Comparison of ENCODE assay signal across 1 cellular context in the genomic region with DNA sequence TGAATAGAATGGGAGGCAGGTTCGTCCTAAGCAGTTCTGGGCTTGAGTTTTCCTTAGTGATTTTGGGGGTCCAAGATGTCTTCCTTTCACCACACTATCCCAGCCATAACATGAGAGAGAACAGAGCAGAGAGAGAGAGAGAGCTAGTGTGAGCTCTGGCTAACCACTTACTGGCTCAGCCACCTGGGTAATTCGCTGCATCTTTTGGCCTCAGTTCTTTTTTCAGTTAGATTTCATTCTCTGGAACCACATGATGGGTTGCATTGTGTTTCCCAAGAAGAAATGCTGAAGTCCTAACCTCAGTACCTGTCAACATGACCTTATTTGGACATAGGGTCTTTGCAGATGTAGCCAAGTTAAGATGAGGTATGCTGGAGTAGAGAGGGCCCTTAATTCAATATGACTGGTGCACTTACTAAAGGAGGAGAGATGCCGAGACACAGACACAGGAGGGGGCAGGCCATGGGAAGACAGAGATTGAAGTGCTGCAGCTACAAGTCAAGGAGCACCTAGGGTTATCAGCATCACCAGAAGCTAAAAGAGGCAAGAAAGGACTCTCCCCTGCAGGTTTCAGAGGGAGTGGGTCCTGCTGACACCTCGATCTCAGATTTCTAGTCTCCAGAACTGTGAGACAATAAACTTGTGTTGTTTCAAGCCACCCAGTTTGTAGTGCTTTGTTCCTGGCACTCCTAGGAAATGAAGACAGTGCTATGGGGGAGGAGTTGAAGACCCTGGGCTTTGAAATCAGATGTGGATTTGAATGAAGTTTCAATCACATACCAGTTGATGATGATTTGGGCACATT.
TF ChIP-seq lines count a peak whose summit lies in the region.

No MANE protein-coding gene starts in this region.

TF ChIP-seq in K562, 482 proteins besides CTCF, POLR2A, EP300 and RAD21 (continued from another document and continues in another):
- no peak for TF ChIP-seq JUN (IDR thresholded peaks at IDR 0.05; ENCODE audit: borderline replicate concordance, low read depth, low read length)
- no peak for TF ChIP-seq JUN (CRISPR knock-in tag; IDR thresholded peaks at IDR 0.05; ENCODE audit: borderline replicate concordance)
- TF ChIP-seq CBFA2T3 (IDR thresholded peaks at IDR 0.05) = peak; percentile 67
- no peak for TF ChIP-seq GATAD2B (IDR thresholded peaks at IDR 0.05; ENCODE audit: borderline replicate concordance)
- TF ChIP-seq TSC22D4 (tag; IDR thresholded peaks at IDR 0.05) = no peak
- no peak for TF ChIP-seq SIN3B (IDR thresholded peaks at IDR 0.05; ENCODE audit: low read depth)
- no peak for TF ChIP-seq SIN3A (IDR thresholded peaks at IDR 0.05; ENCODE audit: borderline replicate concordance in 2 of 2, control insufficient read depth in 1 of 2, low read depth in 2 of 2, low read length in 2 of 2)
- TF ChIP-seq, protein P1, sequence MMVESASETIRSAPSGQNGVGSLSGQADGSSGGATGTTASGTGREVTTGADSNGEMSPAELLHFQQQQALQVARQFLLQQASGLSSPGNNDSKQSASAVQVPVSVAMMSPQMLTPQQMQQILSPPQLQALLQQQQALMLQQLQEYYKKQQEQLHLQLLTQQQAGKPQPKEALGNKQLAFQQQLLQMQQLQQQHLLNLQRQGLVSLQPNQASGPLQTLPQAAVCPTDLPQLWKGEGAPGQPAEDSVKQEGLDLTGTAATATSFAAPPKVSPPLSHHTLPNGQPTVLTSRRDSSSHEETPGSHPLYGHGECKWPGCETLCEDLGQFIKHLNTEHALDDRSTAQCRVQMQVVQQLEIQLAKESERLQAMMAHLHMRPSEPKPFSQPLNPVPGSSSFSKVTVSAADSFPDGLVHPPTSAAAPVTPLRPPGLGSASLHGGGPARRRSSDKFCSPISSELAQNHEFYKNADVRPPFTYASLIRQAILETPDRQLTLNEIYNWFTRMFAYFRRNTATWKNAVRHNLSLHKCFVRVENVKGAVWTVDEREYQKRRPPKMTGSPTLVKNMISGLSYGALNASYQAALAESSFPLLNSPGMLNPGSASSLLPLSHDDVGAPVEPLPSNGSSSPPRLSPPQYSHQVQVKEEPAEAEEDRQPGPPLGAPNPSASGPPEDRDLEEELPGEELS (CRISPR knock-in tag; IDR thresholded peaks at IDR 0.05; ENCODE audit: borderline replicate concordance) = no peak
- TF ChIP-seq MAFK (IDR thresholded peaks at IDR 0.05; ENCODE audit: low read length) = no peak
- TF ChIP-seq, protein P2, sequence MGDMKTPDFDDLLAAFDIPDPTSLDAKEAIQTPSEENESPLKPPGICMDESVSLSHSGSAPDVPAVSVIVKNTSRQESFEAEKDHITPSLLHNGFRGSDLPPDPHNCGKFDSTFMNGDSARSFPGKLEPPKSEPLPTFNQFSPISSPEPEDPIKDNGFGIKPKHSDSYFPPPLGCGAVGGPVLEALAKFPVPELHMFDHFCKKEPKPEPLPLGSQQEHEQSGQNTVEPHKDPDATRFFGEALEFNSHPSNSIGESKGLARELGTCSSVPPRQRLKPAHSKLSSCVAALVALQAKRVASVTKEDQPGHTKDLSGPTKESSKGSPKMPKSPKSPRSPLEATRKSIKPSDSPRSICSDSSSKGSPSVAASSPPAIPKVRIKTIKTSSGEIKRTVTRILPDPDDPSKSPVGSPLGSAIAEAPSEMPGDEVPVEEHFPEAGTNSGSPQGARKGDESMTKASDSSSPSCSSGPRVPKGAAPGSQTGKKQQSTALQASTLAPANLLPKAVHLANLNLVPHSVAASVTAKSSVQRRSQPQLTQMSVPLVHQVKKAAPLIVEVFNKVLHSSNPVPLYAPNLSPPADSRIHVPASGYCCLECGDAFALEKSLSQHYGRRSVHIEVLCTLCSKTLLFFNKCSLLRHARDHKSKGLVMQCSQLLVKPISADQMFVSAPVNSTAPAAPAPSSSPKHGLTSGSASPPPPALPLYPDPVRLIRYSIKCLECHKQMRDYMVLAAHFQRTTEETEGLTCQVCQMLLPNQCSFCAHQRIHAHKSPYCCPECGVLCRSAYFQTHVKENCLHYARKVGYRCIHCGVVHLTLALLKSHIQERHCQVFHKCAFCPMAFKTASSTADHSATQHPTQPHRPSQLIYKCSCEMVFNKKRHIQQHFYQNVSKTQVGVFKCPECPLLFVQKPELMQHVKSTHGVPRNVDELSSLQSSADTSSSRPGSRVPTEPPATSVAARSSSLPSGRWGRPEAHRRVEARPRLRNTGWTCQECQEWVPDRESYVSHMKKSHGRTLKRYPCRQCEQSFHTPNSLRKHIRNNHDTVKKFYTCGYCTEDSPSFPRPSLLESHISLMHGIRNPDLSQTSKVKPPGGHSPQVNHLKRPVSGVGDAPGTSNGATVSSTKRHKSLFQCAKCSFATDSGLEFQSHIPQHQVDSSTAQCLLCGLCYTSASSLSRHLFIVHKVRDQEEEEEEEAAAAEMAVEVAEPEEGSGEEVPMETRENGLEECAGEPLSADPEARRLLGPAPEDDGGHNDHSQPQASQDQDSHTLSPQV (IDR thresholded peaks at IDR 0.05) = no peak
- no peak for TF ChIP-seq CBX5 (IDR thresholded peaks at IDR 0.05; ENCODE audit: borderline replicate concordance, low read depth)
- no peak for TF ChIP-seq DMBX1 (CRISPR knock-in tag; IDR thresholded peaks at IDR 0.05; ENCODE audit: borderline replicate concordance)
- no peak for TF ChIP-seq ZNF57 (CRISPR knock-in tag; IDR thresholded peaks at IDR 0.05)
- TF ChIP-seq ARNT (IDR thresholded peaks at IDR 0.05) = no peak
- TF ChIP-seq, protein P3, sequence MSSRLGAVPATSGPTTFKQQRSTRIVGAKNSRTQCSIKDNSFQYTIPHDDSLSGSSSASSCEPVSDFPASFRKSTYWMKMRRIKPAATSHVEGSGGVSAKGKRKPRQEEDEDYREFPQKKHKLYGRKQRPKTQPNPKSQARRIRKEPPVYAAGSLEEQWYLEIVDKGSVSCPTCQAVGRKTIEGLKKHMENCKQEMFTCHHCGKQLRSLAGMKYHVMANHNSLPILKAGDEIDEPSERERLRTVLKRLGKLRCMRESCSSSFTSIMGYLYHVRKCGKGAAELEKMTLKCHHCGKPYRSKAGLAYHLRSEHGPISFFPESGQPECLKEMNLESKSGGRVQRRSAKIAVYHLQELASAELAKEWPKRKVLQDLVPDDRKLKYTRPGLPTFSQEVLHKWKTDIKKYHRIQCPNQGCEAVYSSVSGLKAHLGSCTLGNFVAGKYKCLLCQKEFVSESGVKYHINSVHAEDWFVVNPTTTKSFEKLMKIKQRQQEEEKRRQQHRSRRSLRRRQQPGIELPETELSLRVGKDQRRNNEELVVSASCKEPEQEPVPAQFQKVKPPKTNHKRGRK (tag; IDR thresholded peaks at IDR 0.05) = no peak
- TF ChIP-seq, protein P4, sequence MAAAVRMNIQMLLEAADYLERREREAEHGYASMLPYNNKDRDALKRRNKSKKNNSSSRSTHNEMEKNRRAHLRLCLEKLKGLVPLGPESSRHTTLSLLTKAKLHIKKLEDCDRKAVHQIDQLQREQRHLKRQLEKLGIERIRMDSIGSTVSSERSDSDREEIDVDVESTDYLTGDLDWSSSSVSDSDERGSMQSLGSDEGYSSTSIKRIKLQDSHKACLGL (CRISPR knock-in tag; IDR thresholded peaks at IDR 0.05; ENCODE audit: borderline replicate concordance, poor library complexity, severe bottlenecking) = no peak
- TF ChIP-seq, protein P5, sequence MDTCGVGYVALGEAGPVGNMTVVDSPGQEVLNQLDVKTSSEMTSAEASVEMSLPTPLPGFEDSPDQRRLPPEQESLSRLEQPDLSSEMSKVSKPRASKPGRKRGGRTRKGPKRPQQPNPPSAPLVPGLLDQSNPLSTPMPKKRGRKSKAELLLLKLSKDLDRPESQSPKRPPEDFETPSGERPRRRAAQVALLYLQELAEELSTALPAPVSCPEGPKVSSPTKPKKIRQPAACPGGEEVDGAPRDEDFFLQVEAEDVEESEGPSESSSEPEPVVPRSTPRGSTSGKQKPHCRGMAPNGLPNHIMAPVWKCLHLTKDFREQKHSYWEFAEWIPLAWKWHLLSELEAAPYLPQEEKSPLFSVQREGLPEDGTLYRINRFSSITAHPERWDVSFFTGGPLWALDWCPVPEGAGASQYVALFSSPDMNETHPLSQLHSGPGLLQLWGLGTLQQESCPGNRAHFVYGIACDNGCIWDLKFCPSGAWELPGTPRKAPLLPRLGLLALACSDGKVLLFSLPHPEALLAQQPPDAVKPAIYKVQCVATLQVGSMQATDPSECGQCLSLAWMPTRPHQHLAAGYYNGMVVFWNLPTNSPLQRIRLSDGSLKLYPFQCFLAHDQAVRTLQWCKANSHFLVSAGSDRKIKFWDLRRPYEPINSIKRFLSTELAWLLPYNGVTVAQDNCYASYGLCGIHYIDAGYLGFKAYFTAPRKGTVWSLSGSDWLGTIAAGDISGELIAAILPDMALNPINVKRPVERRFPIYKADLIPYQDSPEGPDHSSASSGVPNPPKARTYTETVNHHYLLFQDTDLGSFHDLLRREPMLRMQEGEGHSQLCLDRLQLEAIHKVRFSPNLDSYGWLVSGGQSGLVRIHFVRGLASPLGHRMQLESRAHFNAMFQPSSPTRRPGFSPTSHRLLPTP (IDR thresholded peaks at IDR 0.05; ENCODE audit: borderline replicate concordance, extremely low read depth, insufficient read length) = no peak
- 0 out of 4 replicates have a peak, but pooled peaks of 1 of the 2 experiments have one; percentile 56 for TF ChIP-seq RCOR1 (IDR thresholded peaks at IDR 0.05; ENCODE audit: borderline replicate concordance in 1 of 2, low read depth in 2 of 2, low read length in 2 of 2)
- TF ChIP-seq MEF2A (IDR thresholded peaks at IDR 0.05; ENCODE audit: control insufficient read depth, low read depth, low read length) = no peak
- TF ChIP-seq ZNF764 (CRISPR knock-in tag; IDR thresholded peaks at IDR 0.05; ENCODE audit: low read depth) = no peak
- TF ChIP-seq, protein P6, sequence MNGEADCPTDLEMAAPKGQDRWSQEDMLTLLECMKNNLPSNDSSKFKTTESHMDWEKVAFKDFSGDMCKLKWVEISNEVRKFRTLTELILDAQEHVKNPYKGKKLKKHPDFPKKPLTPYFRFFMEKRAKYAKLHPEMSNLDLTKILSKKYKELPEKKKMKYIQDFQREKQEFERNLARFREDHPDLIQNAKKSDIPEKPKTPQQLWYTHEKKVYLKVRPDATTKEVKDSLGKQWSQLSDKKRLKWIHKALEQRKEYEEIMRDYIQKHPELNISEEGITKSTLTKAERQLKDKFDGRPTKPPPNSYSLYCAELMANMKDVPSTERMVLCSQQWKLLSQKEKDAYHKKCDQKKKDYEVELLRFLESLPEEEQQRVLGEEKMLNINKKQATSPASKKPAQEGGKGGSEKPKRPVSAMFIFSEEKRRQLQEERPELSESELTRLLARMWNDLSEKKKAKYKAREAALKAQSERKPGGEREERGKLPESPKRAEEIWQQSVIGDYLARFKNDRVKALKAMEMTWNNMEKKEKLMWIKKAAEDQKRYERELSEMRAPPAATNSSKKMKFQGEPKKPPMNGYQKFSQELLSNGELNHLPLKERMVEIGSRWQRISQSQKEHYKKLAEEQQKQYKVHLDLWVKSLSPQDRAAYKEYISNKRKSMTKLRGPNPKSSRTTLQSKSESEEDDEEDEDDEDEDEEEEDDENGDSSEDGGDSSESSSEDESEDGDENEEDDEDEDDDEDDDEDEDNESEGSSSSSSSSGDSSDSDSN (IDR thresholded peaks at IDR 0.05; ENCODE audit: borderline replicate concordance in 1 of 2, low read depth in 2 of 2, low read length in 2 of 2) = no peak
- TF ChIP-seq ARID1B (IDR thresholded peaks at IDR 0.05) = peak; percentile 52
- TF ChIP-seq TEAD4 (IDR thresholded peaks at IDR 0.05; ENCODE audit: low read length) = 0 out of 2 replicates have a peak, but pooled peaks have one; percentile 19
- TF ChIP-seq TEAD4 (CRISPR knock-in tag; IDR thresholded peaks at IDR 0.05; ENCODE audit: borderline replicate concordance) = no peak
- TF ChIP-seq ZNF695 (CRISPR knock-in tag; IDR thresholded peaks at IDR 0.05) = no peak
- no peak for TF ChIP-seq RBM34 (IDR thresholded peaks at IDR 0.05; ENCODE audit: borderline replicate concordance, insufficient read depth, low read length)
- peak; percentile 44; the same call in 1 of the 2 replicates for TF ChIP-seq TAL1 (IDR thresholded peaks at IDR 0.05)
- no peak for TF ChIP-seq ZNF282 (CRISPR knock-in tag; IDR thresholded peaks at IDR 0.05)
- TF ChIP-seq TGIF2 (CRISPR knock-in tag; IDR thresholded peaks at IDR 0.05) = no peak
- 0 out of 2 replicates have a peak, but pooled peaks have one; percentile 32 for TF ChIP-seq TCF3 (CRISPR knock-in tag; IDR thresholded peaks at IDR 0.05)
- no peak for TF ChIP-seq ZNF668 (CRISPR knock-in tag; IDR thresholded peaks at IDR 0.05)
- no peak for TF ChIP-seq CBX2 (IDR thresholded peaks at IDR 0.05; ENCODE audit: insufficient read depth, low read length, poor library complexity, severe bottlenecking)
- TF ChIP-seq MTF1 (CRISPR knock-in tag; IDR thresholded peaks at IDR 0.05; ENCODE audit: borderline replicate concordance) = no peak
- TF ChIP-seq ZNF830 (CRISPR knock-in tag; IDR thresholded peaks at IDR 0.05) = no peak
- no peak for TF ChIP-seq ZC3H4 (CRISPR knock-in tag; IDR thresholded peaks at IDR 0.05; ENCODE audit: borderline replicate concordance)
- TF ChIP-seq FOSL1 (tag; conservative IDR thresholded peaks at IDR 0.05) = no peak
- TF ChIP-seq STAT5A (IDR thresholded peaks at IDR 0.05; ENCODE audit: borderline replicate concordance, low read length) = no peak
- TF ChIP-seq KDM1A (IDR thresholded peaks at IDR 0.05) = peak; percentile 42; a peak in 2 of 4 replicates
- no peak for TF ChIP-seq POLR2H (tag; IDR thresholded peaks at IDR 0.05; ENCODE audit: low read depth)
- TF ChIP-seq ZNF175 (CRISPR knock-in tag; IDR thresholded peaks at IDR 0.05; ENCODE audit: low read depth) = no peak
- TF ChIP-seq, protein P7, sequence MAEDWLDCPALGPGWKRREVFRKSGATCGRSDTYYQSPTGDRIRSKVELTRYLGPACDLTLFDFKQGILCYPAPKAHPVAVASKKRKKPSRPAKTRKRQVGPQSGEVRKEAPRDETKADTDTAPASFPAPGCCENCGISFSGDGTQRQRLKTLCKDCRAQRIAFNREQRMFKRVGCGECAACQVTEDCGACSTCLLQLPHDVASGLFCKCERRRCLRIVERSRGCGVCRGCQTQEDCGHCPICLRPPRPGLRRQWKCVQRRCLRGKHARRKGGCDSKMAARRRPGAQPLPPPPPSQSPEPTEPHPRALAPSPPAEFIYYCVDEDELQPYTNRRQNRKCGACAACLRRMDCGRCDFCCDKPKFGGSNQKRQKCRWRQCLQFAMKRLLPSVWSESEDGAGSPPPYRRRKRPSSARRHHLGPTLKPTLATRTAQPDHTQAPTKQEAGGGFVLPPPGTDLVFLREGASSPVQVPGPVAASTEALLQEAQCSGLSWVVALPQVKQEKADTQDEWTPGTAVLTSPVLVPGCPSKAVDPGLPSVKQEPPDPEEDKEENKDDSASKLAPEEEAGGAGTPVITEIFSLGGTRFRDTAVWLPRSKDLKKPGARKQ (CRISPR knock-in tag; IDR thresholded peaks at IDR 0.05) = no peak
- TF ChIP-seq EHMT2 (IDR thresholded peaks at IDR 0.05) = 0 out of 2 replicates have a peak, but pooled peaks have one; percentile 45
- no peak for TF ChIP-seq PHF8 (IDR thresholded peaks at IDR 0.05; ENCODE audit: borderline replicate concordance, low read length)
- TF ChIP-seq, protein P8, sequence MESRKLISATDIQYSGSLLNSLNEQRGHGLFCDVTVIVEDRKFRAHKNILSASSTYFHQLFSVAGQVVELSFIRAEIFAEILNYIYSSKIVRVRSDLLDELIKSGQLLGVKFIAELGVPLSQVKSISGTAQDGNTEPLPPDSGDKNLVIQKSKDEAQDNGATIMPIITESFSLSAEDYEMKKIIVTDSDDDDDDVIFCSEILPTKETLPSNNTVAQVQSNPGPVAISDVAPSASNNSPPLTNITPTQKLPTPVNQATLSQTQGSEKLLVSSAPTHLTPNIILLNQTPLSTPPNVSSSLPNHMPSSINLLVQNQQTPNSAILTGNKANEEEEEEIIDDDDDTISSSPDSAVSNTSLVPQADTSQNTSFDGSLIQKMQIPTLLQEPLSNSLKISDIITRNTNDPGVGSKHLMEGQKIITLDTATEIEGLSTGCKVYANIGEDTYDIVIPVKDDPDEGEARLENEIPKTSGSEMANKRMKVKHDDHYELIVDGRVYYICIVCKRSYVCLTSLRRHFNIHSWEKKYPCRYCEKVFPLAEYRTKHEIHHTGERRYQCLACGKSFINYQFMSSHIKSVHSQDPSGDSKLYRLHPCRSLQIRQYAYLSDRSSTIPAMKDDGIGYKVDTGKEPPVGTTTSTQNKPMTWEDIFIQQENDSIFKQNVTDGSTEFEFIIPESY (CRISPR knock-in tag; IDR thresholded peaks at IDR 0.05) = no peak
- TF ChIP-seq SRSF1 (IDR thresholded peaks at IDR 0.05; ENCODE audit: low read depth, low read length) = no peak
